1 cellular context compared by ENCODE assay signal in the genomic region with DNA sequence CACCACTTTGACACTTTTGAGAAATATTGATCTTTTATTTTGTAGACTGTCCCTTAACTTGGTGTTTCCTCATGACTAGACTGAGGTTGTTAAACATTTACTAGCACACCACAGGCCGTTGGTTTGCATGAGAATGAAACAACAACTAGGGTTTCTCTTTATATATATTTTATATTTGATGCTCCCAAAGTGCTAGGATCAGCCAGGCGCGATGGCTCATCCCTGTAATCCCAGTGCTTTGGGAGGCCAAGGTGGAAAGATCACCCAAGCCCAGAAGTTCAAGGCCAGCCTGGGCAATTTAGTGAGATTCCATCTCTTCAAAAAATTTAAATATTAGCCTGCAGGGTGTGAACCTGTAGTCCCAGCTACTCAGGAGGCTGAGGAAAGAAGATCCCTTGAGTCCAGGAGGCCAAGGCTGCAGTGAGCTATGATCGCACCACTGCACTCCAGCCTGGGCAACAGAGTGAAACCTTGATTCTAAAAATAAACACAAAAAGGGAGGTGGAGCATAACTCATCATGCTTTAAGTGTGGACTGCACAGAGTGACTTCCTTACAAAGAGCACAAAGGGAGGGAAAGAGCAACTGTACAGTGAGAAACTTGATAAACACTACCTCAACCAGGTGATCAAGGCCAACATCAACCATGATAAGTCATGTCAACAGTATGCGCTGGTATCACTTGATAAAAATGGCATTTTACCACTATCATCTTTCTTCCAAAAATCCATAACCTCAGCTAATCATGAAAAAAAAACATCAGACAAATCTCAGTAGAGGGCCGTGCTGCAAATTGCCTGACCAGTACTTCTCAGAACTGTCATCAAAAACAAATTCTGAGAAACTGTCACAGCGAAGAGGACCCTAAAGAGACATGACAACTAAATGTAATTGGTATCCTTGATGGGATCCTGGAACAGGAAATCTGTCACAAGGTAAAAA.
A peak's percentile ranks its signal among the peaks of the same experiment; 100 is the strongest.
TF ChIP-seq lines count a peak whose summit lies in the region.

No MANE protein-coding gene starts in this region.

TF ChIP-seq in HepG2, 621 proteins besides CTCF, POLR2A, EP300 and RAD21 (continued from another document):
- TF ChIP-seq RAD51 (IDR thresholded peaks at IDR 0.05; ENCODE audit: borderline replicate concordance) (no peak), TBX2 (CRISPR knock-in tag; IDR thresholded peaks at IDR 0.05; ENCODE audit: borderline replicate concordance) (peak; percentile 94), ZNF556 (CRISPR knock-in tag; IDR thresholded peaks at IDR 0.05; ENCODE audit: borderline replicate concordance) (peak; percentile 73; the same call in 1 of the 2 replicates), FIP1L1 (IDR thresholded peaks at IDR 0.05; ENCODE audit: borderline replicate concordance, insufficient read depth, low read depth, low read length) (no peak), ZNF12 (CRISPR knock-in tag; IDR thresholded peaks at IDR 0.05) (no peak; the same call in 1 of the 2 replicates)
- TF ChIP-seq, protein P1, sequence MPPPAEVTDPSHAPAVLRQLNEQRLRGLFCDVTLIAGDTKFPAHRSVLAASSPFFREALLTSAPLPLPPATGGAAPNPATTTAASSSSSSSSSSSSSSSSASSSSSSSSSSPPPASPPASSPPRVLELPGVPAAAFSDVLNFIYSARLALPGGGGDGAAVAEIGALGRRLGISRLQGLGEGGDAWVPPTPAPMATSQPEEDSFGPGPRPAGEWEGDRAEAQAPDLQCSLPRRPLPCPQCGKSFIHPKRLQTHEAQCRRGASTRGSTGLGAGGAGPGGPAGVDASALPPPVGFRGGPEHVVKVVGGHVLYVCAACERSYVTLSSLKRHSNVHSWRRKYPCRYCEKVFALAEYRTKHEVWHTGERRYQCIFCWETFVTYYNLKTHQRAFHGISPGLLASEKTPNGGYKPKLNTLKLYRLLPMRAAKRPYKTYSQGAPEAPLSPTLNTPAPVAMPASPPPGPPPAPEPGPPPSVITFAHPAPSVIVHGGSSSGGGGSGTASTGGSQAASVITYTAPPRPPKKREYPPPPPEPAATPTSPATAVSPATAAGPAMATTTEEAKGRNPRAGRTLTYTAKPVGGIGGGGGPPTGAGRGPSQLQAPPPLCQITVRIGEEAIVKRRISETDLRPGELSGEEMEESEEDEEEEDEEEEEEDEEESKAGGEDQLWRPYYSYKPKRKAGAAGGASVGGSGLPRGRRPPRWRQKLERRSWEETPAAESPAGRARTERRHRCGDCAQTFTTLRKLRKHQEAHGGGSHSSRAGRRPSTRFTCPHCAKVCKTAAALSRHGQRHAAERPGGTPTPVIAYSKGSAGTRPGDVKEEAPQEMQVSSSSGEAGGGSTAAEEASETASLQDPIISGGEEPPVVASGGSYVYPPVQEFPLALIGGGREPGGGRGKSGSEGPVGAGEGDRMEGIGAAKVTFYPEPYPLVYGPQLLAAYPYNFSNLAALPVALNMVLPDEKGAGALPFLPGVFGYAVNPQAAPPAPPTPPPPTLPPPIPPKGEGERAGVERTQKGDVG (CRISPR knock-in tag; IDR thresholded peaks at IDR 0.05; ENCODE audit: borderline replicate concordance), result 0 out of 2 replicates have a peak, but pooled peaks have one; percentile 32
- TF ChIP-seq, protein P2, sequence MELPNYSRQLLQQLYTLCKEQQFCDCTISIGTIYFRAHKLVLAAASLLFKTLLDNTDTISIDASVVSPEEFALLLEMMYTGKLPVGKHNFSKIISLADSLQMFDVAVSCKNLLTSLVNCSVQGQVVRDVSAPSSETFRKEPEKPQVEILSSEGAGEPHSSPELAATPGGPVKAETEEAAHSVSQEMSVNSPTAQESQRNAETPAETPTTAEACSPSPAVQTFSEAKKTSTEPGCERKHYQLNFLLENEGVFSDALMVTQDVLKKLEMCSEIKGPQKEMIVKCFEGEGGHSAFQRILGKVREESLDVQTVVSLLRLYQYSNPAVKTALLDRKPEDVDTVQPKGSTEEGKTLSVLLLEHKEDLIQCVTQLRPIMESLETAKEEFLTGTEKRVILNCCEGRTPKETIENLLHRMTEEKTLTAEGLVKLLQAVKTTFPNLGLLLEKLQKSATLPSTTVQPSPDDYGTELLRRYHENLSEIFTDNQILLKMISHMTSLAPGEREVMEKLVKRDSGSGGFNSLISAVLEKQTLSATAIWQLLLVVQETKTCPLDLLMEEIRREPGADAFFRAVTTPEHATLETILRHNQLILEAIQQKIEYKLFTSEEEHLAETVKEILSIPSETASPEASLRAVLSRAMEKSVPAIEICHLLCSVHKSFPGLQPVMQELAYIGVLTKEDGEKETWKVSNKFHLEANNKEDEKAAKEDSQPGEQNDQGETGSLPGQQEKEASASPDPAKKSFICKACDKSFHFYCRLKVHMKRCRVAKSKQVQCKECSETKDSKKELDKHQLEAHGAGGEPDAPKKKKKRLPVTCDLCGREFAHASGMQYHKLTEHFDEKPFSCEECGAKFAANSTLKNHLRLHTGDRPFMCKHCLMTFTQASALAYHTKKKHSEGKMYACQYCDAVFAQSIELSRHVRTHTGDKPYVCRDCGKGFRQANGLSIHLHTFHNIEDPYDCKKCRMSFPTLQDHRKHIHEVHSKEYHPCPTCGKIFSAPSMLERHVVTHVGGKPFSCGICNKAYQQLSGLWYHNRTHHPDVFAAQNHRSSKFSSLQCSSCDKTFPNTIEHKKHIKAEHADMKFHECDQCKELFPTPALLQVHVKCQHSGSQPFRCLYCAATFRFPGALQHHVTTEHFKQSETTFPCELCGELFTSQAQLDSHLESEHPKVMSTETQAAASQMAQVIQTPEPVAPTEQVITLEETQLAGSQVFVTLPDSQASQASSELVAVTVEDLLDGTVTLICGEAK (IDR thresholded peaks at IDR 0.05), result no peak
- TF ChIP-seq, protein P2 (CRISPR knock-in tag; IDR thresholded peaks at IDR 0.05), result peak; percentile 73; the same call in 1 of the 2 replicates
- TF ChIP-seq, protein P3, sequence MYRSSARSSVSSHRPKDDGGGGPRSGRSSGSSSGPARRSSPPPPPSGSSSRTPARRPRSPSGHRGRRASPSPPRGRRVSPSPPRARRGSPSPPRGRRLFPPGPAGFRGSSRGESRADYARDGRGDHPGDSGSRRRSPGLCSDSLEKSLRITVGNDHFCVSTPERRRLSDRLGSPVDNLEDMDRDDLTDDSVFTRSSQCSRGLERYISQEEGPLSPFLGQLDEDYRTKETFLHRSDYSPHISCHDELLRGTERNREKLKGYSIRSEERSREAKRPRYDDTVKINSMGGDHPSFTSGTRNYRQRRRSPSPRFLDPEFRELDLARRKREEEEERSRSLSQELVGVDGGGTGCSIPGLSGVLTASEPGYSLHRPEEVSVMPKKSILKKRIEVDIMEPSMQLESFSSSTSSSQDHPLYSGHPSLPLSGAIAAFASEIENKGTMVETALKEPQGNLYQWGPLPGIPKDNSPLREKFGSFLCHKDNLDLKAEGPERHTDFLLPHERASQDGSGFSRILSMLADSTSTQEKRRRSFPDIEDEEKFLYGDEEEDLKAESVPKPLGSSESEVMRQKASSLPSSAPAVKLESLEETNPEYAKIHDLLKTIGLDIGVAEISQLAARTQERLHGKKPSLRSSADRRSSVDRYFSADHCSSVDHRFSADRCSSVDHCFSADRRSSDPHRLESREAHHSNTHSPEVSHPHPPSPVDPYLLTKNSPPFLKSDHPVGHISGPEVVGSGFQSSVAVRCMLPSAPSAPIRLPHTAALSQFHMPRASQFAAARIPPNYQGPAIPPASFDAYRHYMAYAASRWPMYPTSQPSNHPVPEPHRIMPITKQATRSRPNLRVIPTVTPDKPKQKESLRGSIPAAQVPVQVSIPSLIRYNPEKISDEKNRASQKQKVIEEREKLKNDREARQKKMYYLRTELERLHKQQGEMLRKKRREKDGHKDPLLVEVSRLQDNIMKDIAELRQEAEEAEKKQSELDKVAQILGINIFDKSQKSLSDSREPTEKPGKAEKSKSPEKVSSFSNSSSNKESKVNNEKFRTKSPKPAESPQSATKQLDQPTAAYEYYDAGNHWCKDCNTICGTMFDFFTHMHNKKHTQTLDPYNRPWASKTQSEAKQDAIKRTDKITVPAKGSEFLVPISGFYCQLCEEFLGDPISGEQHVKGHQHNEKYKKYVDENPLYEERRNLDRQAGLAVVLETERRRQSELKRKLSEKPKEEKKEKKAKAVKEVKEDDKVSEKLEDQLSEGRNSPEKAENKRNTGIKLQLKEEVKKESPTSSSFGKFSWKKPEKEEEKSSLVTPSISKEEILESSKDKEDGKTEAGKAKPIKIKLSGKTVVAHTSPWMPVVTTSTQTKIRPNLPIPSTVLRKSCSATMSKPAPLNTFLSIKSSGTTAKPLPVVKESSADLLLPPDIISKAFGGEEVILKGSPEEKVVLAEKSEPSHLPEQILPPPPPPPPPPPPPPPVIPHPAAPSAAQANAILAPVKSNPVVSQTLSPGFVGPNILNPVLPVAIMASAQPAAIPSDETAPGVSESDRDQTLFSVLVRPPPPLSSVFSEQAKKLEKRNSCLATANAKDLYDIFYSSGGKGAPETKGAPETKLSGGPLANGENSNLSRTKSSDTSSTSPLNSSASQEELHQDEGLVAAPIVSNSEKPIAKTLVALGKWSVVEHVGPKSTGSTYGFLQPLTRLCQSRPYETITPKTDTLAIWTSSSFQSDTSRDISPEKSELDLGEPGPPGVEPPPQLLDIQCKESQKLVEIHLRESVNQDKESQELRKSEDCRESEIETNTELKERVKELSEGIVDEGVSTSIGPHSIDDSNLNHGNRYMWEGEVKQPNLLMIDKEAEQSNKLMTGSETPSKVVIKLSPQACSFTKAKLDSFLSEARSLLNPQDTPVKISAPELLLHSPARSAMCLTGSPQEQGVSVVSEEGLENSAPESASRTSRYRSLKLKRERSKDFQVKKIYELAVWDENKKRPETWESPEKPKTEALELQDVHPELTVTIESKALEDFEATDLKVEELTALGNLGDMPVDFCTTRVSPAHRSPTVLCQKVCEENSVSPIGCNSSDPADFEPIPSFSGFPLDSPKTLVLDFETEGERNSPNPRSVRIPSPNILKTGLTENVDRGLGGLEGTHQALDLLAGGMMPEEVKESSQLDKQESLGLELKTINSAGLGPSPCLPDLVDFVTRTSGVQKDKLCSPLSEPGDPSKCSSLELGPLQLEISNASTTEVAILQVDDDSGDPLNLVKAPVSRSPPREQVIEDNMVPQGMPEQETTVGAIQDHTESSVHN (CRISPR knock-in tag; IDR thresholded peaks at IDR 0.05), result peak; percentile 42; the same call in 1 of the 2 replicates
